Comparison of ENCODE assay signal across 8 cellular contexts in genomic region chr1:42682739-42683529, GRCh38. TPM values are rescaled to one million over a fixed set of nuclear protein-coding genes. Genes with fewer than 3 reads are reported as not detected.
DNase-seq lines count a peak whose midpoint lies in the region; ATAC-seq and TF ChIP-seq lines count a peak whose summit lies in the region.

No MANE protein-coding gene starts in this region.

- H3K27me3 Mint-ChIP-seq in neural progenitor cell (ENCODE audit: insufficient read depth, low read depth): peaks cover 4% of the 10 kb centered on the region

- H3K9me3 Mint-ChIP-seq in neural progenitor cell: peaks cover 2% of the 10 kb centered on the region

- POLR2A ChIA-PET in RWPE1 (lab: Yijun Ruan, JAX; ENCODE audit: low non-redundant PET): interaction anchor here (0.6 to 1.0 kb wide), 2 partner anchors 14 to 84 kb away, joined by 3 read pairs; partner anchors contain the start of genes C1orf50 and P3H1

- H3K4me2 ChIP-seq in BLaER1 (peak overlapping the region; percentile 89), neural progenitor cell (peak overlapping the region; percentile 93)

- peak overlapping the region; percentile 93 for H3K4me3 ChIP-seq in BLaER1
- H3K4me3 ChIP-seq in neural progenitor cell: peak overlapping the region; percentile 89

- H4K20me1 ChIP-seq in BLaER1 (peaks cover 52% of the 10 kb centered on the region), neural progenitor cell (ENCODE audit: low read depth) (peaks cover 51% of the 10 kb centered on the region)

- H3K4me1 ChIP-seq in BLaER1 (peaks cover 62% of the 10 kb centered on the region), foreskin keratinocyte (peaks cover 19% of the 10 kb centered on the region), neural progenitor cell (peaks cover 36% of the 10 kb centered on the region)

- CTCF ChIA-PET in RWPE1 (lab: Yijun Ruan, JAX): interaction anchor here (0.6 to 1.2 kb wide), 3 partner anchors 40 to 87 kb away, joined by 3 to 8 read pairs (median 3); no protein-coding TSS in a partner anchor

- peaks cover 54% of the 10 kb centered on the region for H3K4me1 Mint-ChIP-seq in neural progenitor cell

- H3K9ac ChIP-seq in BLaER1 (peak overlapping the region; percentile 95), neural progenitor cell (peak overlapping the region; percentile 70)

- H3K4me3 Mint-ChIP-seq in neural progenitor cell: peak overlapping the region; percentile 99

- DNase-seq in RWPE1 (ENCODE audit: low spot score): peak; percentile 57
- DNase-seq in activated effector memory CD4-positive, alpha-beta T cell treated with anti-CD3 and anti-CD28 coated beads, Interleukin-2, amount 50 U/mL, for 16 hours: peak; percentile 87
- DNase-seq in foreskin keratinocyte: no peak
- peak; percentile 86 for DNase-seq in neural progenitor cell (ENCODE audit: low spot score)
- DNase-seq in stromal cell of bone marrow (ENCODE audit: low read depth): peak; percentile 50

- H3K9me3 ChIP-seq in BLaER1 (no peaks in the 10 kb centered on the region), neural progenitor cell (ENCODE audit: low read depth) (no peaks in the 10 kb centered on the region)

- TF ChIP-seq CTCF in RWPE1 (conservative IDR thresholded peaks at IDR 0.05; ENCODE audit: low read depth): no peak
- TF ChIP-seq CTCF in foreskin keratinocyte (conservative IDR thresholded peaks at IDR 0.05): no peak
- TF ChIP-seq CTCF in neural progenitor cell (IDR thresholded peaks at IDR 0.05): no peak

- H3K27me3 ChIP-seq in BLaER1 (no peaks in the 10 kb centered on the region), foreskin keratinocyte (no peaks in the 10 kb centered on the region), neural progenitor cell (no peaks in the 10 kb centered on the region)

- H2AFZ ChIP-seq in neural progenitor cell (replicated peaks): no peak overlapping the region

- peaks cover 18% of the 10 kb centered on the region for H3F3A ChIP-seq in neural progenitor cell (ENCODE audit: low read depth)

- H3K36me3 Mint-ChIP-seq in neural progenitor cell: peaks cover 27% of the 10 kb centered on the region

- H3K36me3 ChIP-seq in BLaER1 (peaks cover 45% of the 10 kb centered on the region), neural progenitor cell (peaks cover 14% of the 10 kb centered on the region)

- ATAC-seq in GM19328 (IDR thresholded peaks at IDR 0.05; ENCODE audit: unreplicated experiment) (peak; percentile 40), HG03460 (IDR thresholded peaks at IDR 0.05; ENCODE audit: unreplicated experiment) (peak; percentile 26), foreskin keratinocyte (peak; percentile 39)

- H3K79me2 ChIP-seq in neural progenitor cell (ENCODE audit: low read depth): peaks cover 73% of the 10 kb centered on the region

- peak overlapping the region; percentile 91 for H3K27ac ChIP-seq in BLaER1
- peak overlapping the region; percentile 95 for H3K27ac ChIP-seq in RWPE1
- peak overlapping the region; percentile 32 for H3K27ac ChIP-seq in foreskin keratinocyte
- peak overlapping the region; percentile 85 for H3K27ac ChIP-seq in neural progenitor cell

- H3K27ac Mint-ChIP-seq in neural progenitor cell: peak overlapping the region; percentile 72

RNA-seq across cellular contexts. Expression of gene YBX1, which starts 0.7 kb away (rescaled TPM):
- 1,023 and 1,172 TPM in 2 replicates for total RNA-seq in foreskin keratinocyte
- polyA plus RNA-seq in foreskin keratinocyte: 1,140 and 1,310 TPM in 2 replicates
- total RNA-seq in neural progenitor cell (ENCODE audit: low replicate concordance): 1,302 and 1,610 TPM in 2 replicates

RNA-seq across cellular contexts. Expression of gene PPIH, which starts 24.7 kb away (rescaled TPM):
- total RNA-seq in foreskin keratinocyte (77.7 and 92.9 TPM in 2 replicates), neural progenitor cell (ENCODE audit: low replicate concordance) (77.9 and 126 TPM in 2 replicates)
- polyA plus RNA-seq in foreskin keratinocyte: 108 and 126 TPM in 2 replicates

RNA-seq across cellular contexts. Expression of gene CLDN19, which starts 57.1 kb away (rescaled TPM):
- total RNA-seq in foreskin keratinocyte: not detected in 2 replicates
- polyA plus RNA-seq in foreskin keratinocyte: not detected in 2 replicates
- 0.19 and 2.3 TPM in 2 replicates for total RNA-seq in neural progenitor cell (ENCODE audit: low replicate concordance)

Comparison
In these comparisons a context has a peak if more than half of its experiments do, and no peak if none do; other contexts are left out.
1. H3K27ac ChIP-seq: peak in every context shown above with its lines; median percentile 95 in RWPE1; 91 in BLaER1; 85 in neural progenitor cell; 32 in foreskin keratinocyte.
2. DNase-seq: peak in RWPE1 (single experiment), activated effector memory CD4-positive, alpha-beta T cell treated with anti-CD3 and anti-CD28 coated beads, Interleukin-2, amount 50 U/mL, for 16 hours (single experiment), neural progenitor cell (single experiment) and stromal cell of bone marrow (single experiment); none in foreskin keratinocyte (0 of 2).
3. Peak in every context shown above with its lines, with median percentiles within 50 percentile points of each other: ATAC-seq.